15 cellular contexts compared by ENCODE assay signal in the genomic region with DNA sequence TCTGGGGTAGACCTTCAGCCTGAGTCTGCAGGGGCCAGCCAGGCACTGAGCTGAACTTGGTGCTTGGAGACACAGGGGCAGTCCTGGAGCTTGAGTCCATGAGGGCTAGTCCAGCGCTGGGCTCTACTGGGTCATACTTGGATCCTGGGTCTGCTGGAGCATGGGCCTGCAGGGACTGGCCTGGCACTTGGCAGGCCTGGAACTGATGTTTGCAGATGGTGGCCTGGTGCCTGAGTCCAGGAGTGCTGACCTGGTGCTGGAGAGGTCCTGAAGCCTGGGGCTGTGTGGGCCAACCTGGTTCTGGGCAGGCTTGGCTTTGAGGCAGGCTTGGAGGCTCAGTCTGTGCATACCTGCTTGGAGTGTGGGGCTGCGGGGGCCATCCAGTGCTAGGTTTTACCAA.
DNase-seq lines count a peak whose midpoint lies in the region; ATAC-seq, FAIRE-seq and TF ChIP-seq lines count a peak whose summit lies in the region.
"Had no signal": no experiment of that assay in that cellular context is flagged by ENCODE, and none has a peak within 500 bp of the region (broad histone marks: within the 10 kb centered on the region; RNA-seq: fewer than 3 reads in every experiment).

No MANE protein-coding gene starts in this region.

- no peak overlapping the region for H2BK20ac ChIP-seq in H1 (ENCODE audit: low read length)

- no peak overlapping the region for H3K27ac Mint-ChIP-seq in natural killer cell treated with Interleukin-12 subunit alpha and Interleukin-12 subunit beta and Interleukin-15 and Interleukin-18, amount 100 ng/mL, for 72 hours
- H3K27ac Mint-ChIP-seq in stimulated activated memory B cell treated with anti-CD40 and anti-IgM and Interleukin-4, amounts not matched to agents 10 μg/mL and 1 μg/mL and 100 μg/mL, for 72 hours: no peak overlapping the region
- H3K27ac Mint-ChIP-seq: B cell; CD4-positive, CD25-positive, alpha-beta regulatory T cell; CD8-positive, alpha-beta memory T cell had no signal

- no peak for TF ChIP-seq POLR2A in H1 (IDR thresholded peaks at IDR 0.05; ENCODE audit: control extremely low read depth in 1 of 2, low read depth in 2 of 2, low read length in 2 of 2)

- TF ChIP-seq RAD21 in H1 (IDR thresholded peaks at IDR 0.05 in 1 of 2, conservative IDR thresholded peaks at IDR 0.05 in 1 of 2; ENCODE audit: low read depth in 2 of 2, low read length in 2 of 2): no peak

- H3K27me3 Mint-ChIP-seq in natural killer cell treated with Interleukin-12 subunit alpha and Interleukin-12 subunit beta and Interleukin-15 and Interleukin-18, amount 100 ng/mL, for 72 hours: no peaks in the 10 kb centered on the region
- H3K27me3 Mint-ChIP-seq in stimulated activated memory B cell treated with anti-CD40 and anti-IgM and Interleukin-4, amounts not matched to agents 10 μg/mL and 1 μg/mL and 100 μg/mL, for 72 hours: no peaks in the 10 kb centered on the region
- H3K27me3 Mint-ChIP-seq: B cell; CD4-positive, CD25-positive, alpha-beta regulatory T cell; CD8-positive, alpha-beta memory T cell had no signal

- no peak overlapping the region for H3K4me3 Mint-ChIP-seq in natural killer cell treated with Interleukin-12 subunit alpha and Interleukin-12 subunit beta and Interleukin-15 and Interleukin-18, amount 100 ng/mL, for 72 hours
- no peak overlapping the region for H3K4me3 Mint-ChIP-seq in stimulated activated memory B cell treated with anti-CD40 and anti-IgM and Interleukin-4, amounts not matched to agents 10 μg/mL and 1 μg/mL and 100 μg/mL, for 72 hours
- H3K4me3 Mint-ChIP-seq: B cell; CD4-positive, CD25-positive, alpha-beta regulatory T cell; CD8-positive, alpha-beta memory T cell had no signal

- 0 out of 7 replicates have a peak, but pooled peaks cover 0 to 2% (median 0%) of the 10 kb centered on the region in 4 experiments for H3K4me1 ChIP-seq in H1 (replicated peaks in 1 of 4; ENCODE audit: control insufficient read depth in 3 of 4, insufficient read depth in 4 of 4, low read length in 3 of 4)
- H3K4me1 ChIP-seq: HAP-1 had no signal

- DNase-seq in H1 (ENCODE audit: low read depth in 1 of 2, low spot score in 2 of 2) (no peak), Kasumi-1 (lab: John Stamatoyannopoulos, UW) (no peak), cardiac septum (ENCODE audit: low spot score) (no peak)
- DNase-seq in natural killer cell treated with Interleukin-12 subunit alpha and Interleukin-12 subunit beta and Interleukin-15 and Interleukin-18, amount 100 ng/mL, for 72 hours (ENCODE audit: low spot score): no peak
- no peak for DNase-seq in effector CD8-positive, alpha-beta T cell (lab: John Stamatoyannopoulos, UW)
- DNase-seq: CD4-positive, CD25-positive, alpha-beta regulatory T cell; CD8-positive, alpha-beta memory T cell; COR-L47 had no signal

- TF ChIP-seq EP300 in H1 (IDR thresholded peaks at IDR 0.05; ENCODE audit: borderline replicate concordance in 1 of 2, low read depth in 2 of 2, low read length in 2 of 2): no peak

- FAIRE-seq in H1 (lab: Jason Lieb, UNC): no peak
- FAIRE-seq: D721Med, G401.6, GM12891, GM19239 had no signal

- peaks cover 0 to 14% of the 10 kb centered on the region in 2 experiments for H4K20me1 ChIP-seq in H1 (replicated peaks in 1 of 2; ENCODE audit: control insufficient read depth in 1 of 2, insufficient read depth in 2 of 2, low read length in 2 of 2)

- H3K36me3 Mint-ChIP-seq in natural killer cell treated with Interleukin-12 subunit alpha and Interleukin-12 subunit beta and Interleukin-15 and Interleukin-18, amount 100 ng/mL, for 72 hours: no peaks in the 10 kb centered on the region
- no peaks in the 10 kb centered on the region for H3K36me3 Mint-ChIP-seq in stimulated activated memory B cell treated with anti-CD40 and anti-IgM and Interleukin-4, amounts not matched to agents 10 μg/mL and 1 μg/mL and 100 μg/mL, for 72 hours
- H3K36me3 Mint-ChIP-seq: CD4-positive, CD25-positive, alpha-beta regulatory T cell; CD8-positive, alpha-beta memory T cell had no signal

- H4K91ac ChIP-seq in H1 (replicated peaks; ENCODE audit: insufficient read length, low read length): no peak overlapping the region

- H3K4me2 ChIP-seq in H1 (ENCODE audit: insufficient read depth in 1 of 2, low read depth in 2 of 2, low read length in 2 of 2): no peak overlapping the region

- no peak overlapping the region for H2BK5ac ChIP-seq in H1 (ENCODE audit: low read depth, low read length)

- no peak overlapping the region for H2BK120ac ChIP-seq in H1 (replicated peaks; ENCODE audit: low read depth, low read length)

- no peak overlapping the region for H3K56ac ChIP-seq in H1 (replicated peaks; ENCODE audit: insufficient read length, low read depth, low read length)

- no peak overlapping the region for H3K9ac ChIP-seq in H1 (replicated peaks in 1 of 4; ENCODE audit: extremely low read depth in 1 of 4, low read depth in 3 of 4, low read length in 3 of 4)

- 89% methylated on average over 2 of the region's 2 CpGs; no CpG with 5 or more reads in 1 of the 2 experiments for WGBS in H1 (ENCODE audit: extremely low coverage in 1 of 2, insufficient coverage in 1 of 2, insufficient read length in 1 of 2, insufficient replicate concordance in 2 of 2, low coverage in 1 of 2, low lambda C conversion rate in 2 of 2, missing lambda C conversion rate in 1 of 2), 2 experiments

- no peaks in the 10 kb centered on the region for H3K4me1 Mint-ChIP-seq in natural killer cell treated with Interleukin-12 subunit alpha and Interleukin-12 subunit beta and Interleukin-15 and Interleukin-18, amount 100 ng/mL, for 72 hours (ENCODE audit: low read depth in 2 of 2)
- H3K4me1 Mint-ChIP-seq in stimulated activated memory B cell treated with anti-CD40 and anti-IgM and Interleukin-4, amounts not matched to agents 10 μg/mL and 1 μg/mL and 100 μg/mL, for 72 hours: no peaks in the 10 kb centered on the region
- H3K4me1 Mint-ChIP-seq: B cell; CD4-positive, CD25-positive, alpha-beta regulatory T cell; CD8-positive, alpha-beta memory T cell had no signal

- peaks cover 17% of the 10 kb centered on the region for H3K23me2 ChIP-seq in H1 (ENCODE audit: low read depth, low read length)

- no peak overlapping the region for H2AFZ ChIP-seq in H1 (ENCODE audit: low read length)

- POLR2A ChIA-PET in H1 (lab: Charles Lee; ENCODE audit: partially characterized antibody): no interaction called here

- no peak overlapping the region for H4K5ac ChIP-seq in H1 (ENCODE audit: insufficient read length, low read depth, low read length)

- no peak overlapping the region for H2BK15ac ChIP-seq in H1 (ENCODE audit: low read length)

- H3K14ac ChIP-seq in H1 (ENCODE audit: insufficient read length): no peak overlapping the region

- no peaks in the 10 kb centered on the region for H3K9me3 Mint-ChIP-seq in natural killer cell treated with Interleukin-12 subunit alpha and Interleukin-12 subunit beta and Interleukin-15 and Interleukin-18, amount 100 ng/mL, for 72 hours
- H3K9me3 Mint-ChIP-seq in stimulated activated memory B cell treated with anti-CD40 and anti-IgM and Interleukin-4, amounts not matched to agents 10 μg/mL and 1 μg/mL and 100 μg/mL, for 72 hours: peaks cover under 1% of the 10 kb centered on the region
- H3K9me3 Mint-ChIP-seq: CD8-positive, alpha-beta memory T cell had no signal

- H3K23ac ChIP-seq in H1 (ENCODE audit: insufficient read length): no peak overlapping the region

- H3K4me3 ChIP-seq in H1 (ENCODE audit: extremely low read depth in 1 of 4, insufficient read depth in 2 of 4, low read depth in 3 of 4, low read length in 4 of 4): no peak overlapping the region
- H3K4me3 ChIP-seq: HAP-1 had no signal

- H3K79me2 ChIP-seq in H1 (ENCODE audit: control insufficient read depth in 1 of 2, insufficient read depth in 2 of 2, low read length in 2 of 2): peaks cover 0 to 7% of the 10 kb centered on the region in 2 experiments; a peak in 1 of 4 replicates

- H3K9me3 ChIP-seq in H1 (ENCODE audit: insufficient read depth in 2 of 2, low read depth in 1 of 2, low read length in 1 of 2): no peaks in the 10 kb centered on the region
- H3K9me3 ChIP-seq: HAP-1 had no signal

- no peak overlapping the region for H3K4ac ChIP-seq in H1 (replicated peaks; ENCODE audit: insufficient read length, low read depth, low read length)

- ATAC-seq in natural killer cell treated with Interleukin-12 subunit alpha and Interleukin-12 subunit beta and Interleukin-15 and Interleukin-18, amount 100 ng/mL, for 72 hours: peak; percentile 53 to 66
- peak; percentile 58 for ATAC-seq in stimulated activated memory B cell treated with anti-CD40 and anti-IgM and Interleukin-4, amounts not matched to agents 10 μg/mL and 1 μg/mL and 100 μg/mL, for 72 hours

- no peak overlapping the region for H2AK5ac ChIP-seq in H1 (ENCODE audit: low read depth, low read length)

- no peak overlapping the region for H3K27ac ChIP-seq in H1 (ENCODE audit: low read depth, low read length)

- TF ChIP-seq CTCF in H1 (IDR thresholded peaks at IDR 0.05; ENCODE audit: control extremely low read depth in 1 of 3, insufficient read depth in 1 of 3, low read depth in 1 of 3, low read length in 3 of 3): no peak

- intact Hi-C loops in cardiac septum (cut with DNase I): no loop called here

- no peak overlapping the region for H2BK12ac ChIP-seq in H1 (ENCODE audit: low read depth, low read length)

- H3K27me3 ChIP-seq in H1 (replicated peaks in 1 of 4; ENCODE audit: control insufficient read depth in 3 of 4, extremely low read depth in 1 of 4, insufficient read depth in 3 of 4, low read length in 3 of 4): no peaks in the 10 kb centered on the region

- CTCF ChIA-PET in H1 (lab: Charles Lee; ENCODE audit: partially characterized antibody): no interaction called here

- H3K36me3 ChIP-seq in H1 (ENCODE audit: control insufficient read depth in 2 of 4, insufficient read depth in 4 of 4, low read length in 3 of 4): no peaks in the 10 kb centered on the region; a peak in 1 of 8 replicates
- H3K36me3 ChIP-seq: HAP-1 had no signal

- peak overlapping the region; percentile 77 for H4K8ac ChIP-seq in H1 (ENCODE audit: extremely low read depth, insufficient read depth, low read length)

- H3K79me1 ChIP-seq in H1 (ENCODE audit: low read depth, low read length): peaks cover 3% of the 10 kb centered on the region

- no peak overlapping the region for H3K18ac ChIP-seq in H1 (ENCODE audit: extremely low read depth, low read length)

TF ChIP-seq in H1, 55 proteins besides CTCF, POLR2A, EP300 and RAD21:
- TF ChIP-seq, protein P1, sequence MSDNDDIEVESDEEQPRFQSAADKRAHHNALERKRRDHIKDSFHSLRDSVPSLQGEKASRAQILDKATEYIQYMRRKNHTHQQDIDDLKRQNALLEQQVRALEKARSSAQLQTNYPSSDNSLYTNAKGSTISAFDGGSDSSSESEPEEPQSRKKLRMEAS (IDR thresholded peaks at IDR 0.05): no peak
- no peak for TF ChIP-seq TCF12 (IDR thresholded peaks at IDR 0.05; ENCODE audit: low read depth, low read length)
